In genomic region chr2:157433335-157433890, GRCh38 we compare ENCODE assay signal across 13 cellular contexts. TPM values are rescaled to one million over a fixed set of nuclear protein-coding genes. Genes with fewer than 3 reads are reported as not detected.
DNase-seq lines count a peak whose midpoint lies in the region; ATAC-seq, FAIRE-seq and TF ChIP-seq lines count a peak whose summit lies in the region.
"Had no signal": no experiment of that assay in that cellular context is flagged by ENCODE, and none has a peak within 500 bp of the region (broad histone marks: within the 10 kb centered on the region; RNA-seq: fewer than 3 reads in every experiment).

No MANE protein-coding gene starts in this region.

- ATAC-seq in memory B cell (ENCODE audit: low read depth), result no peak
- no peak for ATAC-seq in GM21526 (IDR thresholded peaks at IDR 0.05; ENCODE audit: low FRiP score, unreplicated experiment)
- no peak for ATAC-seq in left lung
- ATAC-seq in HG03095 (IDR thresholded peaks at IDR 0.05; ENCODE audit: unreplicated experiment), result no peak

- peaks cover 97% of the 10 kb centered on the region for H3K36me3 Mint-ChIP-seq in activated T-helper 2 cell treated with anti-CD3 and anti-CD28 coated beads, Interferon-gamma antibody, Interleukin-2, Interleukin-4, amounts not matched to agents 10 μg/mL and 5 μg/mL and 100 μg/mL, durations not matched to agents 14 hours and 24 hours and 36 hours (ENCODE audit: low read depth)
- H3K36me3 Mint-ChIP-seq in memory B cell, result peaks cover 59% of the 10 kb centered on the region

- H3K9ac ChIP-seq in BLaER1 treated with 17β-estradiol and CSF1 and Interleukin-3, amounts not matched to agents 10 nM and 100 nM, result peak overlapping the region in 2 of 11 experiments; percentile 64 to 70; a peak in 2 of 22 replicates

- peaks cover 81% of the 10 kb centered on the region for H3K4me1 Mint-ChIP-seq in activated T-helper 2 cell treated with anti-CD3 and anti-CD28 coated beads, Interferon-gamma antibody, Interleukin-2, Interleukin-4, amounts not matched to agents 10 μg/mL and 5 μg/mL and 100 μg/mL, durations not matched to agents 14 hours and 24 hours and 36 hours (ENCODE audit: low read depth)
- H3K4me1 Mint-ChIP-seq in memory B cell, result peaks cover 47% of the 10 kb centered on the region

- peaks cover 0 to 41% (median 0%) of the 10 kb centered on the region in 11 experiments; a peak in 5 of 22 replicates for H3K9me3 ChIP-seq in BLaER1 treated with 17β-estradiol and CSF1 and Interleukin-3, amounts not matched to agents 10 nM and 100 nM (replicated peaks in 1 of 11)
- no peaks in the 10 kb centered on the region for H3K9me3 ChIP-seq in left lung
- H3K9me3 ChIP-seq: breast epithelium, Caco-2, esophagus muscularis mucosa had no signal

- peaks cover 0 to 94% (median 33%) of the 10 kb centered on the region in 11 experiments; a peak in 13 of 22 replicates for H3K36me3 ChIP-seq in BLaER1 treated with 17β-estradiol and CSF1 and Interleukin-3, amounts not matched to agents 10 nM and 100 nM
- H3K36me3 ChIP-seq in left lung, result peaks cover 0 to 25% of the 10 kb centered on the region in 2 donors
- H3K36me3 ChIP-seq: breast epithelium, esophagus muscularis mucosa had no signal

- H3K27me3 Mint-ChIP-seq in activated T-helper 2 cell treated with anti-CD3 and anti-CD28 coated beads, Interferon-gamma antibody, Interleukin-2, Interleukin-4, amounts not matched to agents 10 μg/mL and 5 μg/mL and 100 μg/mL, durations not matched to agents 14 hours and 24 hours and 36 hours (ENCODE audit: low read depth), result no peaks in the 10 kb centered on the region
- H3K27me3 Mint-ChIP-seq in memory B cell, result no peaks in the 10 kb centered on the region

- H3K4me3 ChIP-seq in BLaER1 treated with 17β-estradiol and CSF1 and Interleukin-3, amounts not matched to agents 10 nM and 100 nM, result peak overlapping the region in 3 of 10 experiments; percentile 18 to 93 (median 40); a peak in 5 of 20 replicates
- H3K4me3 ChIP-seq in left lung, result no peak overlapping the region
- H3K4me3 ChIP-seq: breast epithelium, esophagus muscularis mucosa had no signal

- TF ChIP-seq CTCF in left lung (IDR thresholded peaks at IDR 0.05), result no peak

- H4K20me1 ChIP-seq in BLaER1 treated with 17β-estradiol and CSF1 and Interleukin-3, amounts not matched to agents 10 nM and 100 nM, result peaks cover 0 to 98% (median 0%) of the 10 kb centered on the region in 11 experiments; a peak in 9 of 22 replicates

- intact Hi-C loops in activated T-helper 2 cell treated with anti-CD3 and anti-CD28 coated beads, Interferon-gamma antibody, Interleukin-2, Interleukin-4, amounts not matched to agents 10 μg/mL and 5 μg/mL and 100 μg/mL, durations not matched to agents 14 hours and 24 hours and 36 hours (cut with micrococcal nuclease), result loop anchor here (1.0 kb wide), 2 partner anchors 8 to 12 kb away; no protein-coding TSS in a partner anchor
- intact Hi-C loops in left lung (cut with DNase I), result no loop called here

- peak overlapping the region in 6 of 11 experiments; percentile 1 to 48 (median 20); a peak in 5 of 22 replicates for H3K27ac ChIP-seq in BLaER1 treated with 17β-estradiol and CSF1 and Interleukin-3, amounts not matched to agents 10 nM and 100 nM
- H3K27ac ChIP-seq in left lung, result no peak overlapping the region
- H3K27ac ChIP-seq: breast epithelium, esophagus muscularis mucosa had no signal

- H3K27me3 ChIP-seq in BLaER1 treated with 17β-estradiol and CSF1 and Interleukin-3, amounts not matched to agents 10 nM and 100 nM, result no peaks in the 10 kb centered on the region
- H3K27me3 ChIP-seq in left lung, result no peaks in the 10 kb centered on the region
- H3K27me3 ChIP-seq: breast epithelium, esophagus muscularis mucosa had no signal

- H3K4me3 Mint-ChIP-seq in activated T-helper 2 cell treated with anti-CD3 and anti-CD28 coated beads, Interferon-gamma antibody, Interleukin-2, Interleukin-4, amounts not matched to agents 10 μg/mL and 5 μg/mL and 100 μg/mL, durations not matched to agents 14 hours and 24 hours and 36 hours (ENCODE audit: low read depth), result peak overlapping the region; percentile 81
- no peak overlapping the region for H3K4me3 Mint-ChIP-seq in memory B cell
- H3K4me3 Mint-ChIP-seq: neural crest cell had no signal

- peak overlapping the region; percentile 87 for H3K27ac Mint-ChIP-seq in activated T-helper 2 cell treated with anti-CD3 and anti-CD28 coated beads, Interferon-gamma antibody, Interleukin-2, Interleukin-4, amounts not matched to agents 10 μg/mL and 5 μg/mL and 100 μg/mL, durations not matched to agents 14 hours and 24 hours and 36 hours
- peak overlapping the region; percentile 73 for H3K27ac Mint-ChIP-seq in memory B cell

- peak overlapping the region; percentile 16 to 94 (median 49); a peak in 17 of 22 replicates for H3K4me2 ChIP-seq in BLaER1 treated with 17β-estradiol and CSF1 and Interleukin-3, amounts not matched to agents 10 nM and 100 nM

- no peaks in the 10 kb centered on the region for H3K9me3 Mint-ChIP-seq in activated T-helper 2 cell treated with anti-CD3 and anti-CD28 coated beads, Interferon-gamma antibody, Interleukin-2, Interleukin-4, amounts not matched to agents 10 μg/mL and 5 μg/mL and 100 μg/mL, durations not matched to agents 14 hours and 24 hours and 36 hours
- no peaks in the 10 kb centered on the region for H3K9me3 Mint-ChIP-seq in memory B cell
- H3K9me3 Mint-ChIP-seq: neural crest cell had no signal

- peaks cover 7 to 99% (median 25%) of the 10 kb centered on the region in 10 experiments; a peak in 18 of 20 replicates for H3K4me1 ChIP-seq in BLaER1 treated with 17β-estradiol and CSF1 and Interleukin-3, amounts not matched to agents 10 nM and 100 nM
- H3K4me1 ChIP-seq in left lung, result peaks cover 9 to 48% of the 10 kb centered on the region in 2 donors
- H3K4me1 ChIP-seq: breast epithelium had no signal

- peak; percentile 60 for FAIRE-seq in GM18507 (lab: Jason Lieb, UNC)

- DNase-seq in GM18507 (ENCODE audit: extremely low spot score, insufficient read length, low read depth), result no peak
- no peak for DNase-seq in activated T-helper 2 cell treated with anti-CD3 and anti-CD28 coated beads, Interferon-gamma antibody, Interleukin-2, Interleukin-4, amounts not matched to agents 10 μg/mL and 5 μg/mL and 100 μg/mL, durations not matched to agents 14 hours and 24 hours and 36 hours (ENCODE audit: low spot score)
- no peak for DNase-seq in memory B cell (ENCODE audit: low spot score in 2 of 2)
- no peak for DNase-seq in left lung
- DNase-seq in NCI-H2227 treated with DMSO at 0.1 percent for 48 hours (lab: John Stamatoyannopoulos, UW), result no peak
- DNase-seq: Caco-2, NCI-H1694 treated with DMSO at 0.1 percent for 48 hours had no signal

RNA-seq across cellular contexts. Expression of gene CYTIP, which starts 10.5 kb away (rescaled TPM):
- total RNA-seq in activated T-helper 2 cell treated with anti-CD3 and anti-CD28 coated beads, Interferon-gamma antibody, Interleukin-2, Interleukin-4, amounts not matched to agents 10 μg/mL and 5 μg/mL and 100 μg/mL, durations not matched to agents 14 hours and 24 hours and 36 hours, result 199 and 206 TPM in 2 replicates
- total RNA-seq in left lung, result 10 to 100 TPM; 10.9 to 25.1 TPM

Comparison
In these comparisons a context has a peak if more than half of its experiments do, and no peak if none do; other contexts are left out.
1. H3K27ac ChIP-seq: peak in BLaER1 treated with 17β-estradiol and CSF1 and Interleukin-3, amounts not matched to agents 10 nM and 100 nM (6 of 11); none in left lung (0 of 2).